Comparison of ENCODE assay signal across 22 cellular contexts in the genomic region with DNA sequence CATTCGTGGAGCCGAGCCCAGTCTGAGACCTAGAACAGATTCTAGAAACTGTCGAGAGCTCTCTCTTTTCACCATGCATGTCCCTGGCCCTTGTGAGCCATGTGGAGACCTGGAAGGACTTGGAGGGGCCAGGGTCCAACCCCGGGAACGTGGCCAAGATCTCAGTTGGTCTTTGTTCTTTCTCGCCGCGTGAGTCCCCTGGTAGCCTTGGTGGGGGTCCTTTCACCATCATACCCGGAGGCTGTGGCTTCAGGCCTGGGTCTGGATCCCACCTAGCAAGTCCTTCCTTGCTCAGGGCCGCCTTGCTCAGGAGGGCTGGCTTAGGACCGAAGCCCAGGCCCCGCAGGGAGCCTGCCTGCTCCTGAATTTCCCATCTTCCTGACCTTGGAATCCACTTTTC.
DNase-seq lines count a peak whose midpoint lies in the region; ATAC-seq, FAIRE-seq and TF ChIP-seq lines count a peak whose summit lies in the region.
"Had no signal": no experiment of that assay in that cellular context is flagged by ENCODE, and none has a peak within 500 bp of the region (broad histone marks: within the 10 kb centered on the region; RNA-seq: fewer than 3 reads in every experiment).

No MANE protein-coding gene starts in this region.

- TF ChIP-seq CTCF in WERI-Rb-1 (IDR thresholded peaks at IDR 0.05; ENCODE audit: low read depth, low read length) (no peak), nephron (IDR thresholded peaks at IDR 0.05; ENCODE audit: unreplicated experiment in 3 of 3) (no peak), spleen (IDR thresholded peaks at IDR 0.05 in 8 of 11, conservative IDR thresholded peaks at IDR 0.05 in 3 of 11) (no peak)

- FAIRE-seq in GM19239 (lab: Jason Lieb, UNC) = no peak
- FAIRE-seq: A549, D721Med, G401.6, GM12878, GM12892, GM18507 had no signal

- no peak for TF ChIP-seq POLR2A in spleen (IDR thresholded peaks at IDR 0.05)

- ATAC-seq in stimulated activated naive B cell treated with anti-CD40 and anti-IgM and Interleukin-4, amounts not matched to agents 10 μg/mL and 1 μg/mL and 100 μg/mL, for 72 hours (replicated peaks) = no peak
- ATAC-seq in HG02938 (IDR thresholded peaks at IDR 0.05; ENCODE audit: unreplicated experiment) = no peak
- ATAC-seq: A549; CD8-positive, alpha-beta T cell; GM12878 had no signal

- H3K36me3 ChIP-seq in H7 (replicated peaks; ENCODE audit: control insufficient read depth, insufficient read depth, low read length) (no peaks in the 10 kb centered on the region), WERI-Rb-1 (no peaks in the 10 kb centered on the region), spleen (no peaks in the 10 kb centered on the region)
- H3K36me3 ChIP-seq: BLaER1 treated with 17β-estradiol and CSF1 and Interleukin-3, amounts not matched to agents 10 nM and 100 nM had no signal

- DNase-seq in H7 (peak; percentile 23), WERI-Rb-1 (no peak), GM19239 (ENCODE audit: insufficient read length, low spot score) (no peak), spleen (no peak)
- no peak for DNase-seq in stimulated activated naive B cell treated with anti-CD40 and anti-IgM and Interleukin-4, amounts not matched to agents 10 μg/mL and 1 μg/mL and 100 μg/mL, for 72 hours
- DNase-seq: AML-193; Caco-2; Calu3; CD4-positive, alpha-beta T cell; CD8-positive, alpha-beta T cell had no signal

- H3K4me3 Mint-ChIP-seq in nephron = no peak overlapping the region
- H3K4me3 Mint-ChIP-seq in stimulated activated naive B cell treated with anti-CD40 and anti-IgM and Interleukin-4, amounts not matched to agents 10 μg/mL and 1 μg/mL and 100 μg/mL, for 72 hours = no peak overlapping the region
- H3K4me3 Mint-ChIP-seq: B cell; CD4-positive, alpha-beta T cell; CD8-positive, alpha-beta T cell had no signal

- 80 to 95% (median 85%) methylated on average over 12 of the region's 12 CpGs for WGBS in spleen, 5 donors

- no peaks in the 10 kb centered on the region for H3K36me3 Mint-ChIP-seq in nephron (ENCODE audit: low read depth)
- H3K36me3 Mint-ChIP-seq in stimulated activated naive B cell treated with anti-CD40 and anti-IgM and Interleukin-4, amounts not matched to agents 10 μg/mL and 1 μg/mL and 100 μg/mL, for 72 hours = no peaks in the 10 kb centered on the region
- H3K36me3 Mint-ChIP-seq: CD8-positive, alpha-beta T cell had no signal

- peaks cover 67% of the 10 kb centered on the region for H3K4me1 Mint-ChIP-seq in nephron
- no peaks in the 10 kb centered on the region for H3K4me1 Mint-ChIP-seq in stimulated activated naive B cell treated with anti-CD40 and anti-IgM and Interleukin-4, amounts not matched to agents 10 μg/mL and 1 μg/mL and 100 μg/mL, for 72 hours
- H3K4me1 Mint-ChIP-seq: B cell had no signal

- H3K27ac ChIP-seq in WERI-Rb-1 (peak overlapping the region; percentile 90), spleen (no peak overlapping the region)
- H3K27ac ChIP-seq: 22Rv1; A549; BLaER1 treated with 17β-estradiol and CSF1 and Interleukin-3, amounts not matched to agents 10 nM and 100 nM; C4-2B had no signal

- peaks cover 0 to 8% (median 0%) of the 10 kb centered on the region in 6 donors for H3K4me1 ChIP-seq in spleen
- H3K4me1 ChIP-seq: A549, Caco-2 had no signal

- H3K9me3 Mint-ChIP-seq in nephron = no peaks in the 10 kb centered on the region
- H3K9me3 Mint-ChIP-seq in stimulated activated naive B cell treated with anti-CD40 and anti-IgM and Interleukin-4, amounts not matched to agents 10 μg/mL and 1 μg/mL and 100 μg/mL, for 72 hours = peaks cover 0 to 2% of the 10 kb centered on the region in 2 donors
- H3K9me3 Mint-ChIP-seq: CD4-positive, alpha-beta T cell; CD8-positive, alpha-beta T cell had no signal

- H3K9me3 ChIP-seq in WERI-Rb-1 (ENCODE audit: severe bottlenecking) (no peaks in the 10 kb centered on the region), spleen (no peaks in the 10 kb centered on the region)
- H3K9me3 ChIP-seq: A549, Caco-2 had no signal

- H3K27ac Mint-ChIP-seq in nephron = peak overlapping the region in 2 of 3 experiments; percentile 26 to 52
- H3K27ac Mint-ChIP-seq in stimulated activated naive B cell treated with anti-CD40 and anti-IgM and Interleukin-4, amounts not matched to agents 10 μg/mL and 1 μg/mL and 100 μg/mL, for 72 hours = peak overlapping the region; percentile 32
- H3K27ac Mint-ChIP-seq: B cell; CD4-positive, alpha-beta T cell; CD8-positive, alpha-beta T cell had no signal

- H3K27me3 Mint-ChIP-seq in nephron (ENCODE audit: low read depth) = peaks cover 7% of the 10 kb centered on the region
- peaks cover 0 to 4% of the 10 kb centered on the region in 2 donors for H3K27me3 Mint-ChIP-seq in stimulated activated naive B cell treated with anti-CD40 and anti-IgM and Interleukin-4, amounts not matched to agents 10 μg/mL and 1 μg/mL and 100 μg/mL, for 72 hours
- H3K27me3 Mint-ChIP-seq: CD4-positive, alpha-beta T cell had no signal

- intact Hi-C loops in spleen (cut with DNase I; ENCODE audit: low total_unique reads) = no loop called here

- H3K27me3 ChIP-seq in H7 (ENCODE audit: control insufficient read depth, insufficient read depth, low read length) (no peaks in the 10 kb centered on the region), WERI-Rb-1 (ENCODE audit: insufficient read depth, low read depth, severe bottlenecking) (no peaks in the 10 kb centered on the region), spleen (replicated peaks in 1 of 7) (no peaks in the 10 kb centered on the region)
- H3K27me3 ChIP-seq: BLaER1 treated with 17β-estradiol and CSF1 and Interleukin-3, amounts not matched to agents 10 nM and 100 nM had no signal

- H3K4me3 ChIP-seq in H7 (ENCODE audit: insufficient read depth, low read depth, low read length) = no peak overlapping the region
- H3K4me3 ChIP-seq in WERI-Rb-1 (ENCODE audit: low read depth, low read length) = no peak overlapping the region
- H3K4me3 ChIP-seq in spleen = no peak overlapping the region
- H3K4me3 ChIP-seq: A549; BLaER1 treated with 17β-estradiol and CSF1 and Interleukin-3, amounts not matched to agents 10 nM and 100 nM; GM12878 had no signal
